In genomic region chr11:68037481-68038225, GRCh38 we compare ENCODE assay signal across 1 cellular context.
TF ChIP-seq lines count a peak whose summit lies in the region.

No MANE protein-coding gene starts in this region.

TF ChIP-seq in K562, 482 proteins besides CTCF, POLR2A, EP300 and RAD21 (continued from another document):
- no peak for TF ChIP-seq DEAF1 (CRISPR knock-in tag; IDR thresholded peaks at IDR 0.05)
- no peak for TF ChIP-seq ATF4 (CRISPR knock-in tag; IDR thresholded peaks at IDR 0.05)
- TF ChIP-seq ELK1 (CRISPR knock-in tag; IDR thresholded peaks at IDR 0.05): no peak
TF ChIP-seq in K562: peak in this region for 7.
